In the genomic region with DNA sequence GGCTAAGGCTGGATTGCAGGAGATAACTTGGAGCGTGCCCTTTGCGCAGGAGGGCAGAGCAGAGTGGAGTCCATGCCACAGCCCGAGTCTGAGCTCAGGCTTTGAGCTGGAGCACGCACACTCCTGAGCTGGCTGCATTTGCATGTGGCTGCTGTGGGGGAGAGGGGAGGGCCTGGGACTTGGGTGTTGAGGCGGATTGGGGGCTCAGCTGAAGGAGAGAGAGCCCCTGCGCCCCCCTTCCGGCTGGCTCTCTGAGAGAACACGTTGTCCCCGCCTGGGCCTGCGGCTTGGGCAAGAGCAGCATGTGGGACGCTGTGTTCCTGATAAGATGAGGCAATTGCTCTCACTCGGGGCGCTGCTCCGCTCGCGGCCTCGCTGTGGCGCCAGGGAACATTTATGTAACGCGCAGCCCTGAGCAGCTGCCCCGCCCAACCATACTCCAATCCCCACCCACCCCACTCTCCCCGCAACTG, we compare ENCODE assay signal across 9 cellular contexts. TPM values are rescaled to one million over a fixed set of nuclear protein-coding genes. Genes with fewer than 3 reads are reported as not detected.
DNase-seq lines count a peak whose midpoint lies in the region; ATAC-seq and TF ChIP-seq lines count a peak whose summit lies in the region.
"Had no signal": no experiment of that assay in that cellular context is flagged by ENCODE, and none has a peak within 500 bp of the region (broad histone marks: within the 10 kb centered on the region; RNA-seq: fewer than 3 reads in every experiment).

No MANE protein-coding gene starts in this region.

- peak overlapping the region; percentile 21 for H3K4me3 ChIP-seq in NT2/D1 (ENCODE audit: insufficient read length, low read depth)
- no peak overlapping the region for H3K4me3 ChIP-seq in fibroblast of mammary gland (ENCODE audit: control insufficient read depth, low read depth, low read length)
- H3K4me3 ChIP-seq in neural progenitor cell, result peak overlapping the region; percentile 17
- H3K4me3 ChIP-seq in stomach, result peak overlapping the region; percentile 29 to 35 (median 33)

- peaks cover 7% of the 10 kb centered on the region for H3K9me3 Mint-ChIP-seq in neural progenitor cell

- ATAC-seq in HG02623 (IDR thresholded peaks at IDR 0.05; ENCODE audit: unreplicated experiment), result peak; percentile 46
- ATAC-seq: Panc1 had no signal

- H3K9ac ChIP-seq in ES-I3 (ENCODE audit: low read depth, low read length) (0 out of 2 replicates have a peak overlapping the region, but pooled peaks have one; percentile 4), NT2/D1 (ENCODE audit: insufficient read length, low read depth) (peak overlapping the region; percentile 67), neural progenitor cell (no peak overlapping the region)

- DNase-seq in NT2/D1 (ENCODE audit: low read depth, low spot score), result peak; percentile 38
- DNase-seq in activated T-helper 1 cell treated with anti-CD3 and anti-CD28 coated beads, Interleukin-2, amount 50 U/mL, for 16 hours (ENCODE audit: low read depth in 1 of 2, low spot score in 1 of 2), result peak; percentile 55 to 62
- peak; percentile 92 for DNase-seq in fibroblast of mammary gland (ENCODE audit: low read depth)
- DNase-seq in neural progenitor cell (ENCODE audit: low spot score), result peak; percentile 82
- peak; percentile 97 for DNase-seq in stomach
- DNase-seq in NCI-H82 treated with DMSO at 0.1 percent for 48 hours (lab: John Stamatoyannopoulos, UW; ENCODE audit: unreplicated experiment), result no peak

- H3K27me3 ChIP-seq in NT2/D1 (ENCODE audit: insufficient read depth, insufficient read length) (no peaks in the 10 kb centered on the region), neural progenitor cell (no peaks in the 10 kb centered on the region), stomach (no peaks in the 10 kb centered on the region)

- peak overlapping the region; percentile 37 for H3K27ac Mint-ChIP-seq in neural progenitor cell

- H3K9me3 ChIP-seq in ES-I3 (ENCODE audit: control insufficient read depth, insufficient read depth, low read length) (no peaks in the 10 kb centered on the region), NT2/D1 (ENCODE audit: insufficient read depth, low read length) (peaks cover 18% of the 10 kb centered on the region; the same call in 1 of the 2 replicates), neural progenitor cell (ENCODE audit: low read depth) (peaks cover 3% of the 10 kb centered on the region), stomach (no peaks in the 10 kb centered on the region)

- intact Hi-C loops in stomach (cut with DNase I; ENCODE audit: low total_unique reads), result no loop called here

- WGBS in stomach, 5 donors, result 3 to 13% (median 9%) methylated on average over 6 to 22 of the region's 22 CpGs

- H2AFZ ChIP-seq in neural progenitor cell (replicated peaks), result no peak overlapping the region

- H3K36me3 ChIP-seq in ES-I3 (ENCODE audit: insufficient read depth, low read length) (0 out of 2 replicates have a peak, but pooled peaks cover 2% of the 10 kb centered on the region), NT2/D1 (ENCODE audit: insufficient read depth, insufficient read length, low read length) (no peaks in the 10 kb centered on the region), neural progenitor cell (no peaks in the 10 kb centered on the region), stomach (no peaks in the 10 kb centered on the region)

- peaks cover 41% of the 10 kb centered on the region for H4K20me1 ChIP-seq in neural progenitor cell (ENCODE audit: low read depth)

- TF ChIP-seq CTCF in fibroblast of mammary gland (conservative IDR thresholded peaks at IDR 0.05; ENCODE audit: control insufficient read depth, insufficient read depth, low read depth, low read length) (peak; percentile 44), neural progenitor cell (IDR thresholded peaks at IDR 0.05) (peak; percentile 44), stomach (IDR thresholded peaks at IDR 0.05) (peak in 5 of 7 experiments; percentile 23 to 52 (median 47))

- peaks cover 26% of the 10 kb centered on the region for H3K79me2 ChIP-seq in neural progenitor cell (ENCODE audit: low read depth)

- peak; percentile 100 for TF ChIP-seq EP300 in stomach (IDR thresholded peaks at IDR 0.05)

- H3K4me1 Mint-ChIP-seq in neural progenitor cell, result peaks cover 33% of the 10 kb centered on the region

- H3K4me1 ChIP-seq in ES-I3 (ENCODE audit: insufficient read depth, low read length), result peaks cover 42% of the 10 kb centered on the region
- H3K4me1 ChIP-seq in NT2/D1 (ENCODE audit: insufficient read depth, insufficient read length), result peaks cover 20% of the 10 kb centered on the region
- H3K4me1 ChIP-seq in neural progenitor cell, result peaks cover 46% of the 10 kb centered on the region
- peaks cover 73 to 98% (median 84%) of the 10 kb centered on the region in 4 donors for H3K4me1 ChIP-seq in stomach

- H3K36me3 Mint-ChIP-seq in neural progenitor cell, result peaks cover 7% of the 10 kb centered on the region

- H3K4me2 ChIP-seq in neural progenitor cell, result peak overlapping the region; percentile 71

- H3K27me3 Mint-ChIP-seq in neural progenitor cell (ENCODE audit: insufficient read depth, low read depth), result peaks cover 2% of the 10 kb centered on the region

- H3K4me3 Mint-ChIP-seq in neural progenitor cell, result no peak overlapping the region

- H3K27ac ChIP-seq in neural progenitor cell (no peak overlapping the region), stomach (peak overlapping the region; percentile 81 to 95 (median 93))

- peaks cover 5% of the 10 kb centered on the region for H3F3A ChIP-seq in neural progenitor cell (ENCODE audit: low read depth)

- no peak for TF ChIP-seq POLR2A in stomach (IDR thresholded peaks at IDR 0.05)

RNA-seq across cellular contexts. Expression of gene KLF13, which starts 39.1 kb away (rescaled TPM):
- total RNA-seq in neural progenitor cell (ENCODE audit: low replicate concordance) (11.9 and 25.1 TPM in 2 replicates), stomach (10 to 100 TPM in 4 of 5 donors, 1 to 10 TPM in 1; 9.3 to 74.0 (median 38.8) TPM)
- 10 to 100 TPM; 23.0 to 30.7 (median 24.3) TPM for polyA plus RNA-seq in stomach
